2 cellular contexts compared by ENCODE assay signal in genomic region chr5:124755565-124755964, GRCh38.
TF ChIP-seq lines count a peak whose summit lies in the region.

No MANE protein-coding gene starts in this region.

TF ChIP-seq in HepG2, 621 proteins besides CTCF, POLR2A, EP300 and RAD21 (continued from another document):
- TF ChIP-seq E2F1 (CRISPR knock-in tag; IDR thresholded peaks at IDR 0.05): no peak
- TF ChIP-seq TP53 (CRISPR knock-in tag; conservative IDR thresholded peaks at IDR 0.05): no peak
- no peak for TF ChIP-seq TCF7 (IDR thresholded peaks at IDR 0.05; ENCODE audit: low read depth)
- peak; percentile 70 for TF ChIP-seq NFYC (CRISPR knock-in tag; IDR thresholded peaks at IDR 0.05)
- TF ChIP-seq, protein P1, sequence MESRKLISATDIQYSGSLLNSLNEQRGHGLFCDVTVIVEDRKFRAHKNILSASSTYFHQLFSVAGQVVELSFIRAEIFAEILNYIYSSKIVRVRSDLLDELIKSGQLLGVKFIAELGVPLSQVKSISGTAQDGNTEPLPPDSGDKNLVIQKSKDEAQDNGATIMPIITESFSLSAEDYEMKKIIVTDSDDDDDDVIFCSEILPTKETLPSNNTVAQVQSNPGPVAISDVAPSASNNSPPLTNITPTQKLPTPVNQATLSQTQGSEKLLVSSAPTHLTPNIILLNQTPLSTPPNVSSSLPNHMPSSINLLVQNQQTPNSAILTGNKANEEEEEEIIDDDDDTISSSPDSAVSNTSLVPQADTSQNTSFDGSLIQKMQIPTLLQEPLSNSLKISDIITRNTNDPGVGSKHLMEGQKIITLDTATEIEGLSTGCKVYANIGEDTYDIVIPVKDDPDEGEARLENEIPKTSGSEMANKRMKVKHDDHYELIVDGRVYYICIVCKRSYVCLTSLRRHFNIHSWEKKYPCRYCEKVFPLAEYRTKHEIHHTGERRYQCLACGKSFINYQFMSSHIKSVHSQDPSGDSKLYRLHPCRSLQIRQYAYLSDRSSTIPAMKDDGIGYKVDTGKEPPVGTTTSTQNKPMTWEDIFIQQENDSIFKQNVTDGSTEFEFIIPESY (CRISPR knock-in tag; IDR thresholded peaks at IDR 0.05): no peak
- TF ChIP-seq YY1 (IDR thresholded peaks at IDR 0.05; ENCODE audit: insufficient read depth, insufficient replicate concordance, low read depth, low read length): no peak
- TF ChIP-seq NFYB (CRISPR knock-in tag; IDR thresholded peaks at IDR 0.05): peak; percentile 66

TF ChIP-seq in SK-N-SH, 30 proteins besides CTCF, POLR2A, EP300 and RAD21 (continued from another document):
- TF ChIP-seq, protein P2, sequence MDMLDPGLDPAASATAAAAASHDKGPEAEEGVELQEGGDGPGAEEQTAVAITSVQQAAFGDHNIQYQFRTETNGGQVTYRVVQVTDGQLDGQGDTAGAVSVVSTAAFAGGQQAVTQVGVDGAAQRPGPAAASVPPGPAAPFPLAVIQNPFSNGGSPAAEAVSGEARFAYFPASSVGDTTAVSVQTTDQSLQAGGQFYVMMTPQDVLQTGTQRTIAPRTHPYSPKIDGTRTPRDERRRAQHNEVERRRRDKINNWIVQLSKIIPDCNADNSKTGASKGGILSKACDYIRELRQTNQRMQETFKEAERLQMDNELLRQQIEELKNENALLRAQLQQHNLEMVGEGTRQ (IDR thresholded peaks at IDR 0.05; ENCODE audit: borderline replicate concordance, low read depth, low read length): no peak
- TF ChIP-seq RFX5 (IDR thresholded peaks at IDR 0.05; ENCODE audit: low read length) (peak; percentile 77), FOSL2 (IDR thresholded peaks at IDR 0.05; ENCODE audit: borderline replicate concordance, low read depth) (no peak)
- TF ChIP-seq, protein P3, sequence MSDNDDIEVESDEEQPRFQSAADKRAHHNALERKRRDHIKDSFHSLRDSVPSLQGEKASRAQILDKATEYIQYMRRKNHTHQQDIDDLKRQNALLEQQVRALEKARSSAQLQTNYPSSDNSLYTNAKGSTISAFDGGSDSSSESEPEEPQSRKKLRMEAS (IDR thresholded peaks at IDR 0.05; ENCODE audit: low read depth): no peak
